In the genomic region with DNA sequence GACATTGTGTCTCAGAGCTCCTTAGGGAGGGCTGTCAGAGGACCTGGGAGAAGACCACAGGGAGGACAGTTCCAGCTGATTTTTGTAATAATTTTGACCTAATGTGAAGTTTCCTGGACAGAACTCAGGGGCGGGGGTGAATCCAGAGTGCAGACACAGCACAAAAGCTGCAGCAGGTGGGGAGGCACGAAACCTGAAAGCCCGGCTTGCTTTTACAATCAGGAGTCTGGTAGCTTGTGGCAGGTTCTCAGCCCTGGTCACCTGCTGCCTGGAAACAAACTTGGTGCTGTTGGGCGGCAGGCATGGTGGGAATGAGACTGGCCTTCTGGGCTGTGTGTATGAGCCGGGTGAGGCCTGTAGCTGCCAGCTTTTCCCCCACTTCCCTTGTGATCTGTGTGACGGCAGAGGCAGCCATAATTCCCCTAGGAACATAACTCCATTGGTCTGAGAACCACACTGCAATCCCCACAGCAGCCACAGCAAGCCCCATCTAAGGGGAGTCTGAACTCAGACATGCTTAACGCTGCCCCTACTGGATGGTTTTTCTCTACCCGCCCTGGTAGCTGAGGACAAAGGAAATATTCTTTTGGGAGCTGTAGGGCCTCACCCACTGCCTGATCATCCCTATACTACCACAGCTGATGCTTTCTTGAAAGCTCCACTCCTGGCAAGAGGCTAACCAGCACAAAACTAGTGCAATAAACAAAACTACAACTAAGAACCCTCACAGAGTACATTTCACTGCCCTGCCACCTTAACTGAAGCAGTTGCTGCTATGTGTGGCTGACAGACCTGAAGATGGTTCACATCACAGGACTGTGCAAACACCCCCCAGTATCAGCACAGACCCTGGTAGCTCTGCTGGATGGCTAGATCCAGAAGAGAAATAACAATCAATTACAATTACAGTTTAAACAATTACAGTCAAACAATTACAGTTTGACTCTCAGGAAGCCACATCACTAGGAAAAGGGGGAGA, we compare ENCODE assay signal across 8 cellular contexts.
DNase-seq lines count a peak whose midpoint lies in the region; ATAC-seq and TF ChIP-seq lines count a peak whose summit lies in the region.

No MANE protein-coding gene starts in this region.

- no peaks in the 10 kb centered on the region for H3K36me3 Mint-ChIP-seq in activated CD4-positive, alpha-beta T cell treated with anti-CD3 and anti-CD28 coated beads, Interleukin-2, amount 10 ng/mL, durations not matched to agents 24 days and 14 days (ENCODE audit: low read depth)

- H3K4me1 Mint-ChIP-seq in activated CD4-positive, alpha-beta T cell treated with anti-CD3 and anti-CD28 coated beads, Interleukin-2, amount 10 ng/mL, durations not matched to agents 24 days and 14 days = no peaks in the 10 kb centered on the region

- peaks cover 0 to 5% (median 0%) of the 10 kb centered on the region in 12 donors for H3K9me3 ChIP-seq in heart left ventricle

- H3K27me3 ChIP-seq in heart left ventricle = no peaks in the 10 kb centered on the region

- WGBS in heart left ventricle, 4 donors = 91 to 96% (median 92%) methylated on average over 6 to 8 of the region's 8 CpGs

- no peaks in the 10 kb centered on the region for H3K4me1 ChIP-seq in heart left ventricle

- ATAC-seq in GM21423 (IDR thresholded peaks at IDR 0.05; ENCODE audit: unreplicated experiment) = peak; percentile 96
- peak; percentile 95 for ATAC-seq in HG03521 (IDR thresholded peaks at IDR 0.05; ENCODE audit: unreplicated experiment)
- peak; percentile 68 for ATAC-seq in left lobe of liver
- no peak for ATAC-seq in heart left ventricle

- H3K27ac Mint-ChIP-seq in activated CD4-positive, alpha-beta T cell treated with anti-CD3 and anti-CD28 coated beads, Interleukin-2, amount 10 ng/mL, durations not matched to agents 24 days and 14 days = no peak overlapping the region

- intact Hi-C loops in heart left ventricle (cut with DNase I) = no loop called here
- intact Hi-C loops in activated CD4-positive, alpha-beta T cell treated with anti-CD3 and anti-CD28 coated beads, Interleukin-2, amount 10 ng/mL, durations not matched to agents 24 days and 14 days (cut with micrococcal nuclease) = no loop called here

- TF ChIP-seq CTCF in GM12864 (IDR thresholded peaks at IDR 0.05; ENCODE audit: low read depth, low read length, missing control alignments) = peak; percentile 23
- TF ChIP-seq CTCF in heart left ventricle (IDR thresholded peaks at IDR 0.05) = no peak

- no peak for TF ChIP-seq POLR2A in heart left ventricle (IDR thresholded peaks at IDR 0.05)

- no peak overlapping the region for H3K27ac ChIP-seq in heart left ventricle

- no peak for DNase-seq in GM12864 (ENCODE audit: low read depth)
- DNase-seq in SW480 (ENCODE audit: low spot score) = peak; percentile 5
- no peak for DNase-seq in left lobe of liver (ENCODE audit: low spot score)
- no peak for DNase-seq in DMS153 treated with DMSO at 0.1 percent for 48 hours (lab: John Stamatoyannopoulos, UW; ENCODE audit: unreplicated experiment)
- DNase-seq in heart left ventricle = no peak
- no peak for DNase-seq in activated CD4-positive, alpha-beta T cell treated with anti-CD3 and anti-CD28 coated beads, Interleukin-2, amount 10 ng/mL, durations not matched to agents 24 days and 14 days

- no peaks in the 10 kb centered on the region for H3K36me3 ChIP-seq in heart left ventricle

- no peak overlapping the region for H3K4me3 Mint-ChIP-seq in activated CD4-positive, alpha-beta T cell treated with anti-CD3 and anti-CD28 coated beads, Interleukin-2, amount 10 ng/mL, durations not matched to agents 24 days and 14 days

- H3K4me3 ChIP-seq in GM12864 (ENCODE audit: low read depth, low read length) (no peak overlapping the region), heart left ventricle (no peak overlapping the region)

- no peaks in the 10 kb centered on the region for H3K27me3 Mint-ChIP-seq in activated CD4-positive, alpha-beta T cell treated with anti-CD3 and anti-CD28 coated beads, Interleukin-2, amount 10 ng/mL, durations not matched to agents 24 days and 14 days

- H3K9me3 Mint-ChIP-seq in activated CD4-positive, alpha-beta T cell treated with anti-CD3 and anti-CD28 coated beads, Interleukin-2, amount 10 ng/mL, durations not matched to agents 24 days and 14 days = no peaks in the 10 kb centered on the region

Comparison
In these comparisons a context has a peak if more than half of its experiments do, and no peak if none do; other contexts are left out.
1. ATAC-seq: peak in GM21423 (single experiment), HG03521 (single experiment) and left lobe of liver (single experiment); none in heart left ventricle (0 of 4).